Comparison of ENCODE assay signal across 27 cellular contexts in the genomic region with DNA sequence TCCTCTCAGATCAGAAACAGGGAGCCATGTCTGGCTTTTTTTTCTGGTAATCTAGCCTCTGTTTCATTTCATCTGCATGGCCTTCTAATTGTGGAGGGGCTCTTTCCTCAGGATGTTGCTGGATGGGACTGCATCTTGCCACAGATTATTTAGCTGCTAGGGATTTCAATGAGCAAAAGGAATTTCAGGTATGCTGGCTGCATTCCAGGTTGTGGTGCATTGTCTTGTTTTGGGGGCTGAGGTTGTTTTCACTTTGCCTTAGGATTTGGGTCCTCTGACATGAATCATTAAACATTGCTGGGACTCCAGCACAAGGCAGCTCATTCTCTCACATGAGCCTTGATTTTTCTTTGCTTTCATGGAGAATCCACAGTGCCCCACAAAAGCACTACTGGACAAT.
"Had no signal": no experiment of that assay in that cellular context is flagged by ENCODE, and none has a peak within 500 bp of the region (broad histone marks: within the 10 kb centered on the region; RNA-seq: fewer than 3 reads in every experiment).

No MANE protein-coding gene starts in this region.

- ATAC-seq: activated CD4-positive, CD25-positive, alpha-beta regulatory T cell treated with anti-CD3 and anti-CD28 coated beads, Interleukin-2, amount 50 U/mL, for 24 hours; activated CD8-positive, alpha-beta memory T cell treated with anti-CD3 and anti-CD28 coated beads, Interleukin-2, amount 10 ng/mL, durations not matched to agents 7 days and 5 days; activated CD8-positive, alpha-beta T cell treated with anti-CD3 and anti-CD28 coated beads, Interleukin-2, amount 10 ng/mL, durations not matched to agents 7 days and 5 days; activated naive CD8-positive, alpha-beta T cell treated with anti-CD3 and anti-CD28 coated beads, Interleukin-2, amount 50 U/mL, for 24 hours; body of pancreas; gastroesophageal sphincter; T-cell had no signal

- H3K4me3 ChIP-seq: adrenal gland, body of pancreas, esophagus squamous epithelium, gastroesophageal sphincter had no signal

- H3K4me1 ChIP-seq: adrenal gland, body of pancreas, esophagus squamous epithelium, gastroesophageal sphincter had no signal

- H3K9me3 ChIP-seq: adrenal gland, body of pancreas, esophagus squamous epithelium, gastroesophageal sphincter had no signal

- H3K27me3 ChIP-seq: adrenal gland, body of pancreas, esophagus squamous epithelium, gastroesophageal sphincter had no signal

- DNase-seq: activated B cell treated with CpG ODN at 0.5 μM for 24 hours; activated CD4-positive, alpha-beta memory T cell treated with anti-CD3 and anti-CD28 coated beads for 36 hours; activated CD4-positive, alpha-beta T cell treated with anti-CD3 and anti-CD28 coated beads, Interleukin-2, amount 10 ng/mL, durations not matched to agents 24 days and 14 days; activated CD8-positive, alpha-beta memory T cell treated with anti-CD3 and anti-CD28 coated beads, Interleukin-2, amount 10 ng/mL, durations not matched to agents 7 days and 5 days; activated CD8-positive, alpha-beta memory T cell treated with anti-CD3 and anti-CD28 coated beads, Interleukin-2, amount 50 U/mL, for 4 hours; activated CD8-positive, alpha-beta T cell treated with anti-CD3 and anti-CD28 coated beads, Interleukin-2, amount 10 ng/mL, durations not matched to agents 7 days and 5 days; activated effector memory CD4-positive, alpha-beta T cell treated with anti-CD3 and anti-CD28 coated beads, Interleukin-2, amount 50 U/mL, for 16 hours; activated naive CD4-positive, alpha-beta T cell treated with anti-CD3 and anti-CD28 coated beads for 36 hours; activated naive CD8-positive, alpha-beta T cell treated with anti-CD3 and anti-CD28 coated beads for 36 hours; activated naive CD8-positive, alpha-beta T cell treated with anti-CD3 and anti-CD28 coated beads, Interleukin-2, amount 50 U/mL, for 24 hours; activated T-cell treated with anti-CD3 and anti-CD28 coated beads, Interleukin-2, amount 50 U/mL, for 1 hour; activated T-cell treated with anti-CD3 and anti-CD28 coated beads, Interleukin-2, amount 50 U/mL, for 48 hours; adrenal gland; amygdala; aorta; body of pancreas; caudate nucleus; effector CD8-positive, alpha-beta T cell; esophagus squamous epithelium; foreskin melanocyte; head of caudate nucleus; T-cell; T-helper 9 cell; WERI-Rb-1 had no signal

- H3K36me3 ChIP-seq: adrenal gland, esophagus squamous epithelium, gastroesophageal sphincter, WERI-Rb-1 had no signal

- H3K27ac ChIP-seq: adrenal gland, body of pancreas, epithelial cell of prostate, esophagus squamous epithelium, gastroesophageal sphincter, WERI-Rb-1 had no signal
